ENCODE assay signal across 16 cellular contexts in the genomic region with DNA sequence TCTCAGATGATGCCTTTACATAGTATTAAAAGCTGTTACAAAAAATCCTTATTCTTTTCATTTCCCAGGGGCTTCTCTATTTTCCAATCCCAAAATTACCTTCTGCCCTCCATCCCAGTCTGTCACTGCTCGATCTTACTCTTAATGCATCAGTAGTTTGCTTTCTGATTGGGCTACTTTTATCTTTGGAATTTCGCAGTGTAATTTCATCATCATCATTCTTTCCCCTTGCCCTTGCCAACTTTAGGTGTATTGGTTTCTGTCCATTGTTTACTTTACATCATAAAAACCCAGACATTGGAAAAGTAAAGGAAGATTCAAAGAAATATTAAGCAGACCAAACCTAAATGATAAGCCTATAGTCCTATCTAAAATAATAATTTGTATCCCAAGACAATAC.
A peak's percentile ranks its signal among the peaks of the same experiment; 100 is the strongest.
DNase-seq lines count a peak whose midpoint lies in the region; ATAC-seq and TF ChIP-seq lines count a peak whose summit lies in the region.
"Had no signal": no experiment of that assay in that cellular context is flagged by ENCODE, and none has a peak within 500 bp of the region (broad histone marks: within the 10 kb centered on the region; RNA-seq: fewer than 3 reads in every experiment).

No MANE protein-coding gene starts in this region.

- no peak for TF ChIP-seq CTCF in MCF 10A (IDR thresholded peaks at IDR 0.05; ENCODE audit: unreplicated experiment)
- TF ChIP-seq CTCF in mammary epithelial cell (conservative IDR thresholded peaks at IDR 0.05 in 1 of 2, IDR thresholded peaks at IDR 0.05 in 1 of 2; ENCODE audit: extremely low read depth in 1 of 2, insufficient read depth in 1 of 2, low read depth in 1 of 2, low read length in 2 of 2): no peak
- no peak for TF ChIP-seq CTCF in cardiac fibroblast (IDR thresholded peaks at IDR 0.05; ENCODE audit: low read depth, low read length)
- no peak for TF ChIP-seq CTCF in GM23338 (conservative IDR thresholded peaks at IDR 0.05; ENCODE audit: low read depth in 2 of 2)

- POLR2A ChIA-PET in MCF 10A (lab: Yijun Ruan, JAX): no interaction called here

- H3K4me3 ChIP-seq in mammary epithelial cell (replicated peaks in 1 of 3; ENCODE audit: insufficient read depth in 1 of 3, low read depth in 2 of 3, low read length in 3 of 3) (no peak overlapping the region), cardiac fibroblast (replicated peaks in 1 of 2; ENCODE audit: low read depth in 2 of 2, low read length in 2 of 2) (no peak overlapping the region), mesodermal cell (ENCODE audit: extremely low read depth, insufficient read depth, low read length, poor library complexity, severe bottlenecking) (no peak overlapping the region), GM23338 (no peak overlapping the region)
- H3K4me3 ChIP-seq: GM12878, K562 had no signal

- H3K27ac Mint-ChIP-seq in MCF 10A (ENCODE audit: low read depth, unreplicated experiment) (no peak overlapping the region), GM23338 (no peak overlapping the region)

- intact Hi-C loops in MCF 10A (cut with micrococcal nuclease) (loop anchor here (10.0 kb wide), 1 partner anchor 133 kb away; no protein-coding TSS in a partner anchor), mammary epithelial cell (cut with micrococcal nuclease) (loop anchor here (10.0 kb wide), 1 partner anchor 117 kb away; no protein-coding TSS in a partner anchor)

- H3K27me3 Mint-ChIP-seq in MCF 10A (ENCODE audit: insufficient read depth, unreplicated experiment) (no peaks in the 10 kb centered on the region), GM23338 (ENCODE audit: insufficient read depth, low read depth, poor library complexity) (no peaks in the 10 kb centered on the region)
- H3K27me3 Mint-ChIP-seq: CD4-positive, CD25-positive, alpha-beta regulatory T cell had no signal

- in situ Hi-C loops in mammary epithelial cell (cut with MboI; ENCODE audit: low sequenced_read_pairs in 2 of 2): no loop called here

- DNase-seq in MCF 10A (ENCODE audit: unreplicated experiment) (peak; percentile 28), mammary epithelial cell (no peak), cardiac fibroblast (ENCODE audit: low read depth in 2 of 2) (peak; percentile 10 to 42), DMS153 (lab: John Stamatoyannopoulos, UW) (no peak), GM23338 (ENCODE audit: low spot score) (no peak), NCI-H2029 treated with DMSO at 0.1 percent for 48 hours (lab: John Stamatoyannopoulos, UW) (no peak)
- DNase-seq: BE2C; CD4-positive, CD25-positive, alpha-beta regulatory T cell; COR-L47; EL; NCI-H1105; NCI-H524 treated with DMSO at 0.1 percent for 48 hours had no signal

- H3K79me2 ChIP-seq in mammary epithelial cell (ENCODE audit: insufficient read depth, low read length) (no peaks in the 10 kb centered on the region), GM23338 (replicated peaks; ENCODE audit: insufficient read depth) (no peaks in the 10 kb centered on the region)

- H3K36me3 ChIP-seq in mammary epithelial cell (ENCODE audit: insufficient read depth, low read length): no peaks in the 10 kb centered on the region
- no peaks in the 10 kb centered on the region for H3K36me3 ChIP-seq in mesodermal cell (ENCODE audit: control insufficient read depth, insufficient read depth, low read length)
- no peaks in the 10 kb centered on the region; the same call in 1 of the 2 replicates for H3K36me3 ChIP-seq in GM23338 (ENCODE audit: insufficient read depth)
- H3K36me3 ChIP-seq: BE2C had no signal

- WGBS in mammary epithelial cell (ENCODE audit: low coverage, missing lambda C conversion rate): 70% methylated on average over 2 of the region's 2 CpGs
- 80 to 85% methylated on average over 1 to 2 of the region's 2 CpGs for WGBS in mesodermal cell (ENCODE audit: insufficient coverage in 2 of 2), 2 experiments

- H2AFZ ChIP-seq in mammary epithelial cell (ENCODE audit: low read depth, low read length): no peak overlapping the region
- no peak overlapping the region for H2AFZ ChIP-seq in GM23338

- H3K4me2 ChIP-seq in mammary epithelial cell (ENCODE audit: insufficient read depth, low read depth, low read length) (no peak overlapping the region), GM23338 (no peak overlapping the region)

- H3K27me3 ChIP-seq in mammary epithelial cell (ENCODE audit: insufficient read depth, low read length) (no peaks in the 10 kb centered on the region), GM23338 (ENCODE audit: insufficient read depth) (no peaks in the 10 kb centered on the region)
- H3K27me3 ChIP-seq: BE2C had no signal

- ATAC-seq in GM21526 (IDR thresholded peaks at IDR 0.05; ENCODE audit: low FRiP score, unreplicated experiment): no peak
- ATAC-seq in GM23338: no peak
- ATAC-seq: GM12878, K562 had no signal

- H3F3A ChIP-seq in GM23338 (replicated peaks; ENCODE audit: low read depth): no peaks in the 10 kb centered on the region

- dilution Hi-C loops in mammary epithelial cell (cut with HindIII; ENCODE audit: low sequenced_read_pairs): no loop called here

- H3K9ac ChIP-seq in mammary epithelial cell (ENCODE audit: insufficient read depth, low read length): no peak overlapping the region

- peaks cover 3% of the 10 kb centered on the region for H3K9me3 ChIP-seq in mammary epithelial cell (replicated peaks; ENCODE audit: insufficient read depth, low read length)
- H3K9me3 ChIP-seq in mesodermal cell (ENCODE audit: control insufficient read depth, low read length): peaks cover 11% of the 10 kb centered on the region
- H3K9me3 ChIP-seq: BE2C had no signal

- no peaks in the 10 kb centered on the region for H4K20me1 ChIP-seq in mammary epithelial cell (ENCODE audit: insufficient read depth, low read length)
- H4K20me1 ChIP-seq in GM23338 (replicated peaks; ENCODE audit: insufficient read depth): no peaks in the 10 kb centered on the region

- CTCF ChIA-PET in MCF 10A (lab: Yijun Ruan, JAX): no interaction called here
- CTCF ChIA-PET in mammary epithelial cell (lab: Charles Lee; ENCODE audit: low non-redundant PET): no interaction called here

- H3K9me3 Mint-ChIP-seq in MCF 10A (ENCODE audit: unreplicated experiment): peaks cover 19% of the 10 kb centered on the region
- H3K9me3 Mint-ChIP-seq in GM23338: peaks cover 35% of the 10 kb centered on the region

- H3K4me3 Mint-ChIP-seq in MCF 10A (ENCODE audit: unreplicated experiment) (no peak overlapping the region), GM23338 (no peak overlapping the region)
- H3K4me3 Mint-ChIP-seq: CD4-positive, CD25-positive, alpha-beta regulatory T cell had no signal

- no TSS peak for BruUV-seq in MCF 10A (replicated peaks; lab: Mats Ljungman, UMichigan)
- no TSS peak for BruUV-seq in mammary epithelial cell (replicated peaks; lab: Mats Ljungman, UMichigan)

- H3K4me1 Mint-ChIP-seq in MCF 10A (ENCODE audit: insufficient read depth, unreplicated experiment): peaks cover 31% of the 10 kb centered on the region
- H3K4me1 Mint-ChIP-seq in GM23338: no peaks in the 10 kb centered on the region
- H3K4me1 Mint-ChIP-seq: CD4-positive, CD25-positive, alpha-beta regulatory T cell had no signal

- 0 out of 2 replicates have a peak, but pooled peaks cover 3% of the 10 kb centered on the region for H3K9me2 ChIP-seq in GM23338 (ENCODE audit: insufficient read depth)

- H3K4me1 ChIP-seq in mammary epithelial cell (ENCODE audit: insufficient read depth, low read length) (no peaks in the 10 kb centered on the region), mesodermal cell (ENCODE audit: control insufficient read depth, insufficient read depth, low read length, poor library complexity, severe bottlenecking) (peaks cover 9% of the 10 kb centered on the region), GM23338 (ENCODE audit: insufficient read depth) (no peaks in the 10 kb centered on the region)
- H3K4me1 ChIP-seq: BE2C had no signal

- H3K36me3 Mint-ChIP-seq in MCF 10A (ENCODE audit: insufficient read depth, unreplicated experiment): no peaks in the 10 kb centered on the region
- peaks cover 22% of the 10 kb centered on the region; the same call in 2 of the 3 replicates for H3K36me3 Mint-ChIP-seq in GM23338 (ENCODE audit: low read depth)
- H3K36me3 Mint-ChIP-seq: CD4-positive, CD25-positive, alpha-beta regulatory T cell had no signal

- H3K27ac ChIP-seq in mammary epithelial cell (ENCODE audit: insufficient read depth, low read depth, low read length) (no peak overlapping the region), mesodermal cell (ENCODE audit: low read depth, low read length, severe bottlenecking) (peak overlapping the region; percentile 57), GM23338 (ENCODE audit: low read depth) (no peak overlapping the region)

TF ChIP-seq in GM23338, 12 proteins besides CTCF, POLR2A, EP300 and RAD21 (continues in another document):
- TF ChIP-seq JUNB (IDR thresholded peaks at IDR 0.05; ENCODE audit: unreplicated experiment): no peak

Comparison
In these comparisons a context has a peak if more than half of its experiments do, and no peak if none do; other contexts are left out.
1. DNase-seq: peak in MCF 10A (single experiment) and cardiac fibroblast (2 of 2); none in mammary epithelial cell (single experiment), DMS153 (single experiment), GM23338 (single experiment) and NCI-H2029 treated with DMSO at 0.1 percent for 48 hours (single experiment).